ENCODE assay signal across 7 cellular contexts in genomic region chr9:121810489-121810888, GRCh38.
"Had no signal": no experiment of that assay in that cellular context is flagged by ENCODE, and none has a peak within 500 bp of the region (broad histone marks: within the 10 kb centered on the region; RNA-seq: fewer than 3 reads in every experiment).

No MANE protein-coding gene starts in this region.

- H3K9ac ChIP-seq: GM23248 had no signal

- H3K4me3 ChIP-seq: GM23248, K562 had no signal

- H3K4me3 Mint-ChIP-seq: H9 had no signal

- DNase-seq: GM23248, H9, HCEC 1CT, IMR-90, KG1 had no signal

- H2AFZ ChIP-seq: GM23248 had no signal

- ATAC-seq: K562 had no signal

- H3K9me3 Mint-ChIP-seq: H9 had no signal

- H3K27ac ChIP-seq: GM23248, HL-60 had no signal

- H3K27ac Mint-ChIP-seq: H9 had no signal
